ENCODE assay signal across 10 cellular contexts in the genomic region with DNA sequence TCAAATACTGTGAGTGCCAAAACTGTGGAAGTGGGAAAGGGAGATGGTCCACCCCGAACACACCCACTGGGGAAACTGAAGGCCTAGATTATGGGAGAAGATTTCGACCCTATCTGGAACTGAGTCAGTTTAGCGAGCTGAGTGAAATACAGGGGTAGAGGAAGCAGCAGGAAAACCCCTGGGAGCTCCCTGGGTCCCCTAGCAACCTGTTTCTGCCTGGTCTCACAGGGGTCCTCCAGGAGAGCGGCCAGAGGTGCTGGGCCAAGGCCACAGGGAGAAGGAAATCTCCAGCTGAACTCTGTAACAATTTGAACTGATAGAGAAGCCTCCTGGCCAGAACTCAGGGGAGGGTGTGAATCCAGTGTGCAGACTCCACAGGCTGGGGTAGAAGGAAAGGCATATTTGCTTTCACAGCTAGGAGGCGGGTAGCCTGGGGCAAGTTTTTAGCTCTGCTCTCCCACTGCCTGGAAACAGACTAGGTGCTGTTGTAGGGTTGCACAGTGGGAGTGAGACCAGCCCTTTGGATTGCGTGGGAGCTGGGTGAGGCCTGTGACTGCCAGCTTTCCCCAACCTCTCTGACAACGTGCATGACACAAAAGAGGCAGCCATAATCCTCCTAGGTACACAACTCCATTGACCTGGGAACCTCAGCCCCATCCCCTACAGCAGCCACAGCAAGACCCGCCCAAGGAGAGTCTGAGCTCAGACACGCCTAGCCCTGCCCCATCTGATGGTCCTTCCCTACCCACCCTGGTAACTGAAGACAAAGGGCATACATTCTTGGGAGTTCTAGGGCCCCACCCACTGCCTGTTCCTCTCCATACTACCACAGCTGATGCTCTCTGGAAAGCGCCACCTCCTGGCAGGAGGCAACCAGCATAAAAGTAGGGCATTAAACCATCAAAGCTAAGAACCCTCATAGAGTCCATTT.
DNase-seq lines count a peak whose midpoint lies in the region; ATAC-seq and TF ChIP-seq lines count a peak whose summit lies in the region.
"Had no signal": no experiment of that assay in that cellular context is flagged by ENCODE, and none has a peak within 500 bp of the region (broad histone marks: within the 10 kb centered on the region; RNA-seq: fewer than 3 reads in every experiment).

No MANE protein-coding gene starts in this region.

- H3K4me3 Mint-ChIP-seq in chondrocyte (ENCODE audit: unreplicated experiment) = no peak overlapping the region
- no peak overlapping the region for H3K4me3 Mint-ChIP-seq in osteocyte (ENCODE audit: unreplicated experiment)

- H3K27ac Mint-ChIP-seq in chondrocyte (ENCODE audit: unreplicated experiment) = no peak overlapping the region
- no peak overlapping the region for H3K27ac Mint-ChIP-seq in osteocyte (ENCODE audit: unreplicated experiment)

- TF ChIP-seq CTCF in LNCAP (IDR thresholded peaks at IDR 0.05) (0 out of 2 replicates have a peak, but pooled peaks have one; percentile 21), chondrocyte (IDR thresholded peaks at IDR 0.05) (peak; percentile 16), osteocyte (IDR thresholded peaks at IDR 0.05) (no peak)

- peak in 2 of 3 experiments; percentile 7 to 9 for DNase-seq in NCI-H1417 (lab: John Stamatoyannopoulos, UW)
- no peak for DNase-seq in NCI-H1417 treated with DMSO at 0.1 percent for 48 hours (lab: John Stamatoyannopoulos, UW)
- no peak for DNase-seq in chondrocyte (ENCODE audit: low spot score)
- DNase-seq in osteocyte (ENCODE audit: extremely low spot score, unreplicated experiment) = peak; percentile 67
- DNase-seq in pons (ENCODE audit: low spot score) = no peak
- DNase-seq: activated naive CD4-positive, alpha-beta T cell; NCI-H1694 treated with DMSO at 0.1 percent for 48 hours had no signal

- ATAC-seq in GM18511 (IDR thresholded peaks at IDR 0.05; ENCODE audit: unreplicated experiment) = no peak
- no peak for ATAC-seq in GM19324 (IDR thresholded peaks at IDR 0.05; ENCODE audit: low FRiP score, unreplicated experiment)

- H3K27me3 Mint-ChIP-seq in chondrocyte (ENCODE audit: low read depth) (peaks cover 3% of the 10 kb centered on the region), osteocyte (ENCODE audit: unreplicated experiment) (peaks cover 42% of the 10 kb centered on the region)

- H3K4me1 Mint-ChIP-seq in chondrocyte (ENCODE audit: low read depth) (no peaks in the 10 kb centered on the region), osteocyte (ENCODE audit: unreplicated experiment) (no peaks in the 10 kb centered on the region)

- H3K36me3 Mint-ChIP-seq in chondrocyte (ENCODE audit: low read depth) (peaks cover 9% of the 10 kb centered on the region), osteocyte (ENCODE audit: unreplicated experiment) (peaks cover 2% of the 10 kb centered on the region)

- peaks cover 31% of the 10 kb centered on the region for H3K9me3 Mint-ChIP-seq in chondrocyte (ENCODE audit: low read depth)
- H3K9me3 Mint-ChIP-seq in osteocyte (ENCODE audit: unreplicated experiment) = peaks cover 31% of the 10 kb centered on the region

Comparison
In these comparisons a context has a peak if more than half of its experiments do, and no peak if none do; other contexts are left out.
1. DNase-seq: peak in NCI-H1417 (2 of 3) and osteocyte (single experiment); none in NCI-H1417 treated with DMSO at 0.1 percent for 48 hours (single experiment), chondrocyte (single experiment) and pons (single experiment).